In the genomic region with DNA sequence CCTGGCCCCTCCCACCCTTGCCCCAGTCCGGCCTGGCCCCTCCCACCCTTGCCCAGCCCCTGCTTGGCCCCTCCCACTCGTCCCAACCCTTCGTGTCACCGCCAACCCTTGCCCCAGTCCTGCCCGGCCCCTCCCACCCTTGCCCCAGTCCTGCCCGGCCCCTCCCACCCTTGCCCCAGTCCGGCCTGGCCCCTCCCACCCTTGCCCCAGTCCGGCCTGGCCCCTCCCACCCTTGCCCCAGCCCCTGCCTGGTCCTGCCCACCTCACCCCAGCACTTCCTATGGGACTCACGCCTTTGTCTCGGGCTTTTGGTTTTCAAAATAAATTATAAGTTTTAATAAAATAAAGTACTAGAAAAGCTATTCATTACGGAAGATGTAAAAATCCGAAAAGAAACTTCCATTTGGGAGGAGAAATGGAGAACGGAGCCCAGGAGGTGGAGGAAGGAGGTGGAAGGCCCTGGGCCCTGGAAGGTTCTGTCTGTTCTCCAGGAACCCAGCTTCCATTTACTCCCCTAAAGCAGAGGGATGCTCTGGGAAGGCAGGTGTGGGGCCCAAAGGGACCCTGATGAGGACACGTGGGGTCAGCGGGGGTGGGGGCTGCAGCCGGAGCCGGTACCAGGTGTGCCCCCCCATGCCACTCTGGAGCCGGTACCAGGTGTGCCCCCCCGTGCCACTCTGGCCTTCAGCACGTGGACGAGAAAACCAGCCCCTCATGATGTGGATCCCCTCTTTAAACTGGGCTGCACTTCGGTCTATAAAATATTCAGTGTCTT, we compare ENCODE assay signal across 9 cellular contexts. TPM values are rescaled to one million over a fixed set of nuclear protein-coding genes. Genes with fewer than 3 reads are reported as not detected.
DNase-seq lines count a peak whose midpoint lies in the region; ATAC-seq and TF ChIP-seq lines count a peak whose summit lies in the region.
"Had no signal": no experiment of that assay in that cellular context is flagged by ENCODE, and none has a peak within 500 bp of the region (broad histone marks: within the 10 kb centered on the region; RNA-seq: fewer than 3 reads in every experiment).

No MANE protein-coding gene starts in this region.

- H3K27ac ChIP-seq in right atrium auricular region: no peak overlapping the region
- peak overlapping the region; percentile 66 for H3K27ac ChIP-seq in RWPE2 (ENCODE audit: poor library complexity, severe bottlenecking)

- no peak for ATAC-seq in left ventricle myocardium superior
- no peak for ATAC-seq in RWPE2 (ENCODE audit: low read depth)
- peak; percentile 51 for ATAC-seq in left lobe of liver
- ATAC-seq in HG03439 (IDR thresholded peaks at IDR 0.05; ENCODE audit: unreplicated experiment): no peak

- H3K27ac Mint-ChIP-seq in nephron progenitor cell: no peak overlapping the region

- peak; percentile 31 for DNase-seq in left ventricle myocardium superior
- DNase-seq in right atrium auricular region (ENCODE audit: low spot score): no peak
- DNase-seq in RWPE2 (ENCODE audit: low spot score): no peak
- DNase-seq in left lobe of liver (ENCODE audit: low spot score): peak; percentile 74
- DNase-seq in stimulated activated CD4-positive, alpha-beta T cell treated with anti-CD3 and anti-CD28 coated beads, Interleukin-4, amount 100 ng/mL, for 1 hour: no peak
- no peak for DNase-seq in NCI-H446 (lab: John Stamatoyannopoulos, UW)
- DNase-seq in nephron progenitor cell: no peak
- DNase-seq: NCI-H2081 had no signal

- H3K4me3 ChIP-seq in right atrium auricular region (no peak overlapping the region), RWPE2 (ENCODE audit: severe bottlenecking) (no peak overlapping the region)

- no peaks in the 10 kb centered on the region for H3K36me3 Mint-ChIP-seq in nephron progenitor cell (ENCODE audit: low read depth)

- H3K9me3 Mint-ChIP-seq in nephron progenitor cell: no peaks in the 10 kb centered on the region

- no peak overlapping the region for H3K4me3 Mint-ChIP-seq in nephron progenitor cell

- intact Hi-C loops in left ventricle myocardium superior (cut with micrococcal nuclease): no loop called here

- TF ChIP-seq CTCF in right atrium auricular region (IDR thresholded peaks at IDR 0.05): no peak
- no peak for TF ChIP-seq CTCF in RWPE2 (IDR thresholded peaks at IDR 0.05; ENCODE audit: poor library complexity, severe bottlenecking)
- no peak for TF ChIP-seq CTCF in nephron progenitor cell (IDR thresholded peaks at IDR 0.05)

- H3K36me3 ChIP-seq in right atrium auricular region (no peaks in the 10 kb centered on the region), RWPE2 (ENCODE audit: low read depth) (no peaks in the 10 kb centered on the region)

- H3K4me1 Mint-ChIP-seq in nephron progenitor cell: peaks cover 31% of the 10 kb centered on the region

- no peaks in the 10 kb centered on the region for H3K9me3 ChIP-seq in right atrium auricular region
- H3K9me3 ChIP-seq in RWPE2 (ENCODE audit: severe bottlenecking): no peaks in the 10 kb centered on the region

- H3K27me3 ChIP-seq in right atrium auricular region (no peaks in the 10 kb centered on the region), RWPE2 (ENCODE audit: insufficient read depth, poor library complexity, severe bottlenecking) (no peaks in the 10 kb centered on the region)

- H3K4me1 ChIP-seq in right atrium auricular region (peaks cover 0 to 34% of the 10 kb centered on the region in 2 donors), RWPE2 (ENCODE audit: insufficient read depth, poor library complexity, severe bottlenecking) (peaks cover 25% of the 10 kb centered on the region)

- peaks cover 4% of the 10 kb centered on the region for H3K27me3 Mint-ChIP-seq in nephron progenitor cell (ENCODE audit: low read depth, poor library complexity)

RNA-seq across cellular contexts. Expression of a gene that starts 52.2 kb away (rescaled TPM):
- 19.9 TPM for total RNA-seq in left ventricle myocardium superior
- 1 to 10 TPM; 7.7 to 8.1 TPM for total RNA-seq in right atrium auricular region
- 5.8 TPM for total RNA-seq in left lobe of liver

Comparison
In these comparisons a context has a peak if more than half of its experiments do, and no peak if none do; other contexts are left out.
1. DNase-seq: peak in left ventricle myocardium superior (single experiment) and left lobe of liver (single experiment); none in right atrium auricular region (single experiment), RWPE2 (single experiment), stimulated activated CD4-positive, alpha-beta T cell treated with anti-CD3 and anti-CD28 coated beads, Interleukin-4, amount 100 ng/mL, for 1 hour (single experiment), NCI-H446 (0 of 2) and nephron progenitor cell (single experiment).